ENCODE assay signal across 8 cellular contexts in genomic region chr4:127782025-127782274, GRCh38. TPM values are rescaled to one million over a fixed set of nuclear protein-coding genes. Genes with fewer than 3 reads are reported as not detected.
DNase-seq lines count a peak whose midpoint lies in the region; ATAC-seq, FAIRE-seq and TF ChIP-seq lines count a peak whose summit lies in the region.

No MANE protein-coding gene starts in this region.

- peak; percentile 89 for DNase-seq in ACHN
- no peak for DNase-seq in GM06990 (ENCODE audit: extremely low read depth, insufficient read length)
- DNase-seq in NCI-H1436 (lab: John Stamatoyannopoulos, UW), result peak; percentile 67
- DNase-seq in activated CD8-positive, alpha-beta T cell treated with anti-CD3 and anti-CD28 coated beads, Interleukin-2, amount 10 ng/mL, durations not matched to agents 7 days and 5 days, result peak; percentile 61
- peak; percentile 89 to 90 for DNase-seq in frontal cortex (ENCODE audit: low spot score in 2 of 2)

- peaks cover 5% of the 10 kb centered on the region for H3K36me3 Mint-ChIP-seq in activated CD8-positive, alpha-beta T cell treated with anti-CD3 and anti-CD28 coated beads, Interleukin-2, amount 10 ng/mL, durations not matched to agents 7 days and 5 days (ENCODE audit: low read depth)

- in situ Hi-C loops in ACHN (cut with HindIII; ENCODE audit: low pct_ligation_motif_present, low pct_unique_long_range_greater_than_20kb, low sequenced_read_pairs), result no loop called here

- peak overlapping the region; percentile 78 for H3K4me3 Mint-ChIP-seq in activated CD8-positive, alpha-beta T cell treated with anti-CD3 and anti-CD28 coated beads, Interleukin-2, amount 10 ng/mL, durations not matched to agents 7 days and 5 days

- TF ChIP-seq CTCF in GM06990 (IDR thresholded peaks at IDR 0.05; ENCODE audit: insufficient read depth, low read length, poor library complexity, severe bottlenecking), result no peak

- peak overlapping the region; percentile 66 for H2AFZ ChIP-seq in neuron (ENCODE audit: low read depth, low read length)

- H3K4me3 ChIP-seq in GM06990 (replicated peaks; ENCODE audit: low read depth, low read length) (peak overlapping the region; percentile 92), neuron (ENCODE audit: low read length) (peak overlapping the region; percentile 79)

- CTCF ChIA-PET in activated CD8-positive, alpha-beta T cell treated with anti-CD3 and anti-CD28 coated beads, Interleukin-2, amount 10 ng/mL, durations not matched to agents 7 days and 5 days (lab: Charles Lee), result interaction anchor here (1.1 kb wide), 1 partner anchor 99 kb away, joined by 3 read pairs; the partner anchor contains the start of gene PLK4

- H3K4me1 ChIP-seq in neuron (ENCODE audit: insufficient read depth, low read length), result peaks cover 20% of the 10 kb centered on the region

- no peaks in the 10 kb centered on the region for H3K36me3 ChIP-seq in GM06990 (ENCODE audit: control insufficient read depth, insufficient read depth, low read length)
- no peaks in the 10 kb centered on the region for H3K36me3 ChIP-seq in neuron (ENCODE audit: insufficient read depth, low read length)

- no peak overlapping the region for H3K27ac Mint-ChIP-seq in activated CD8-positive, alpha-beta T cell treated with anti-CD3 and anti-CD28 coated beads, Interleukin-2, amount 10 ng/mL, durations not matched to agents 7 days and 5 days

- POLR2A ChIA-PET in activated CD8-positive, alpha-beta T cell treated with anti-CD3 and anti-CD28 coated beads, Interleukin-2, amount 10 ng/mL, durations not matched to agents 7 days and 5 days (lab: Charles Lee), result interaction anchor here (1.5 kb wide), 1 partner anchor 99 kb away, joined by 4 read pairs; the partner anchor contains the start of gene PLK4

- no peak for FAIRE-seq in frontal cortex (lab: Jason Lieb, UNC)

- peaks cover 19% of the 10 kb centered on the region for H3K4me1 Mint-ChIP-seq in activated CD8-positive, alpha-beta T cell treated with anti-CD3 and anti-CD28 coated beads, Interleukin-2, amount 10 ng/mL, durations not matched to agents 7 days and 5 days (ENCODE audit: low read depth)

- H3K27me3 Mint-ChIP-seq in activated CD8-positive, alpha-beta T cell treated with anti-CD3 and anti-CD28 coated beads, Interleukin-2, amount 10 ng/mL, durations not matched to agents 7 days and 5 days (ENCODE audit: low read depth), result peaks cover 56% of the 10 kb centered on the region

- ATAC-seq in HG02623 (IDR thresholded peaks at IDR 0.05; ENCODE audit: unreplicated experiment), result peak; percentile 74
- ATAC-seq in activated CD8-positive, alpha-beta T cell treated with anti-CD3 and anti-CD28 coated beads, Interleukin-2, amount 10 ng/mL, durations not matched to agents 7 days and 5 days, result peak; percentile 61
- ATAC-seq in GM18520 (IDR thresholded peaks at IDR 0.05; ENCODE audit: unreplicated experiment), result no peak

- no peaks in the 10 kb centered on the region for H3K27me3 ChIP-seq in GM06990 (replicated peaks; ENCODE audit: control insufficient read depth, insufficient read depth, low read length)
- no peaks in the 10 kb centered on the region for H3K27me3 ChIP-seq in neuron (ENCODE audit: insufficient read depth, low read length)

- peaks cover 2% of the 10 kb centered on the region for H3K9me3 ChIP-seq in neuron (ENCODE audit: low read length)

- no peaks in the 10 kb centered on the region for H3K9me3 Mint-ChIP-seq in activated CD8-positive, alpha-beta T cell treated with anti-CD3 and anti-CD28 coated beads, Interleukin-2, amount 10 ng/mL, durations not matched to agents 7 days and 5 days (ENCODE audit: insufficient read depth)

RNA-seq across cellular contexts. Expression of gene HSPA4L, which starts 0.2 kb away (rescaled TPM):
- total RNA-seq in activated CD8-positive, alpha-beta T cell treated with anti-CD3 and anti-CD28 coated beads, Interleukin-2, amount 10 ng/mL, durations not matched to agents 7 days and 5 days, result under 1 TPM; 0.16 to 0.26 TPM
- 8.2 TPM for total RNA-seq in frontal cortex

RNA-seq across cellular contexts. Expression of gene SLC25A31, which starts 51.8 kb away (rescaled TPM):
- not detected for total RNA-seq in activated CD8-positive, alpha-beta T cell treated with anti-CD3 and anti-CD28 coated beads, Interleukin-2, amount 10 ng/mL, durations not matched to agents 7 days and 5 days
- not detected for total RNA-seq in frontal cortex
